In genomic region chr9:26129216-26129615, GRCh38 we compare ENCODE assay signal across 14 cellular contexts.
A peak's percentile ranks its signal among the peaks of the same experiment; 100 is the strongest.
DNase-seq lines count a peak whose midpoint lies in the region; ATAC-seq and TF ChIP-seq lines count a peak whose summit lies in the region.
"Had no signal": no experiment of that assay in that cellular context is flagged by ENCODE, and none has a peak within 500 bp of the region (broad histone marks: within the 10 kb centered on the region; RNA-seq: fewer than 3 reads in every experiment).

No MANE protein-coding gene starts in this region.

- H3K9me3 ChIP-seq in PC-3 (ENCODE audit: low read length): no peaks in the 10 kb centered on the region
- H3K9me3 ChIP-seq in thyroid gland: no peaks in the 10 kb centered on the region
- H3K9me3 ChIP-seq: HAP-1, SK-N-SH had no signal

- intact Hi-C loops in PC-3 (cut with micrococcal nuclease): no loop called here
- intact Hi-C loops in thyroid gland (cut with DNase I): no loop called here

- no peaks in the 10 kb centered on the region for H3K27me3 ChIP-seq in PC-3 (ENCODE audit: low read length)
- no peaks in the 10 kb centered on the region for H3K27me3 ChIP-seq in thyroid gland

- no peak overlapping the region for H3K4me3 ChIP-seq in PC-3 (ENCODE audit: low read length)
- H3K4me3 ChIP-seq in fibroblast of pulmonary artery (replicated peaks; ENCODE audit: low read depth, low read length): no peak overlapping the region
- H3K4me3 ChIP-seq in thyroid gland (replicated peaks in 1 of 3): no peak overlapping the region
- H3K4me3 ChIP-seq: GM12878, HAP-1 had no signal

- BruUV-seq in PC-3 (replicated peaks; lab: Mats Ljungman, UMichigan): no TSS peak

- H4K20me1 ChIP-seq in PC-3 (ENCODE audit: low read length): no peaks in the 10 kb centered on the region

- 86 to 96% methylated on average over 2 of the region's 2 CpGs for WGBS in thyroid gland, 2 donors

- no peaks in the 10 kb centered on the region for H3K36me3 ChIP-seq in PC-3 (ENCODE audit: low read depth, low read length)
- H3K36me3 ChIP-seq in thyroid gland: no peaks in the 10 kb centered on the region
- H3K36me3 ChIP-seq: HAP-1 had no signal

- H3K4me1 ChIP-seq in PC-3 (ENCODE audit: insufficient read depth, low read length): peaks cover 6% of the 10 kb centered on the region
- H3K4me1 ChIP-seq in thyroid gland: peaks cover 0 to 11% of the 10 kb centered on the region in 2 donors
- H3K4me1 ChIP-seq: HAP-1 had no signal

- H3K4me2 ChIP-seq in PC-3 (ENCODE audit: low read length): no peak overlapping the region
- H3K4me2 ChIP-seq: SK-N-SH had no signal

- POLR2A ChIA-PET in PC-3 (lab: Charles Lee; ENCODE audit: unreplicated experiment): no interaction called here

- DNase-seq in COLO829 (ENCODE audit: low spot score): peak; percentile 1
- DNase-seq in PC-3: no peak
- peak; percentile 11 for DNase-seq in fibroblast of pulmonary artery (ENCODE audit: low read depth)
- DNase-seq in thyroid gland: no peak
- no peak for DNase-seq in Kasumi-1 (lab: John Stamatoyannopoulos, UW)
- DNase-seq in effector CD8-positive, alpha-beta T cell (lab: John Stamatoyannopoulos, UW): no peak
- no peak for DNase-seq in stimulated activated CD4-positive, alpha-beta T cell treated with anti-CD3 and anti-CD28 coated beads, Interleukin-2, amount 100 ng/mL, for 48 hours
- DNase-seq: COR-L47, NCI-H226, SK-N-SH had no signal

- TF ChIP-seq POLR2A in thyroid gland (IDR thresholded peaks at IDR 0.05): no peak

- no peak for ATAC-seq in PC-3
- ATAC-seq: GM12878, Right ventricle myocardium inferior had no signal

- CTCF ChIA-PET in PC-3 (lab: Charles Lee): no interaction called here

- H3K79me2 ChIP-seq in PC-3 (ENCODE audit: low read length): no peaks in the 10 kb centered on the region

- H2AFZ ChIP-seq in PC-3 (ENCODE audit: low read length): 0 out of 2 replicates have a peak overlapping the region, but pooled peaks have one; percentile 6

- H3K9me2 ChIP-seq in PC-3 (replicated peaks; ENCODE audit: low read length): no peaks in the 10 kb centered on the region
- H3K9me2 ChIP-seq: SK-N-SH had no signal

- TF ChIP-seq CTCF in PC-3 (conservative IDR thresholded peaks at IDR 0.05; ENCODE audit: low read depth, low read length): no peak
- TF ChIP-seq CTCF in fibroblast of pulmonary artery (IDR thresholded peaks at IDR 0.05; ENCODE audit: low read length, missing control alignments): no peak
- TF ChIP-seq CTCF in thyroid gland (IDR thresholded peaks at IDR 0.05): no peak

- H3F3A ChIP-seq in PC-3 (ENCODE audit: low read length, unreplicated experiment): no peaks in the 10 kb centered on the region

- H3K9ac ChIP-seq in PC-3 (ENCODE audit: low read length): no peak overlapping the region
- H3K9ac ChIP-seq: SK-N-SH had no signal

- H3K27ac ChIP-seq in PC-3 (ENCODE audit: low read length): no peak overlapping the region
- H3K27ac ChIP-seq in thyroid gland: no peak overlapping the region
- H3K27ac ChIP-seq: C4-2B had no signal

Comparison
In these comparisons a context has a peak if more than half of its experiments do, and no peak if none do; other contexts are left out.
1. DNase-seq: peak in COLO829 (single experiment) and fibroblast of pulmonary artery (single experiment); none in PC-3 (single experiment), thyroid gland (0 of 2), Kasumi-1 (0 of 2), effector CD8-positive, alpha-beta T cell (single experiment) and stimulated activated CD4-positive, alpha-beta T cell treated with anti-CD3 and anti-CD28 coated beads, Interleukin-2, amount 100 ng/mL, for 48 hours (0 of 2).